Comparison of ENCODE assay signal across 8 cellular contexts in genomic region chr16:2156849-2157224, GRCh38. TPM values are rescaled to one million over a fixed set of nuclear protein-coding genes. Genes with fewer than 3 reads are reported as not detected.
DNase-seq lines count a peak whose midpoint lies in the region; ATAC-seq and TF ChIP-seq lines count a peak whose summit lies in the region.

No MANE protein-coding gene starts in this region.

- ATAC-seq in GM19023 (IDR thresholded peaks at IDR 0.05; ENCODE audit: unreplicated experiment): no peak

- WGBS in esophagus squamous epithelium, 2 donors: 31 to 41% methylated on average over 2 to 5 of the region's 5 CpGs

- DNase-seq in SK-N-MC (ENCODE audit: low read depth, low spot score) (no peak), esophagus squamous epithelium (lab: John Stamatoyannopoulos, UW) (no peak), skeletal muscle cell (ENCODE audit: low read depth) (no peak), erythroblast (lab: John Stamatoyannopoulos, UW) (no peak), DMS79 (lab: John Stamatoyannopoulos, UW) (no peak)
- DNase-seq in central memory CD4-positive, alpha-beta T cell: no peak

- H3K4me3 ChIP-seq in GM12875 (ENCODE audit: low read depth, low read length) (peak overlapping the region; percentile 74), SK-N-MC (peak overlapping the region; percentile 91), esophagus squamous epithelium (peak overlapping the region; percentile 67 to 91 (median 79)), skeletal muscle cell (ENCODE audit: low read depth, low read length) (peak overlapping the region; percentile 88)

- H3K27me3 ChIP-seq in esophagus squamous epithelium: no peaks in the 10 kb centered on the region

- intact Hi-C loops in esophagus squamous epithelium (cut with DNase I): no loop called here

- H3K27ac ChIP-seq in SK-N-MC: no peak overlapping the region
- peak overlapping the region; percentile 92 to 98 (median 95) for H3K27ac ChIP-seq in esophagus squamous epithelium

- H3K4me1 ChIP-seq in esophagus squamous epithelium: peaks cover 82 to 91% (median 84%) of the 10 kb centered on the region in 3 donors

- TF ChIP-seq POLR2A in esophagus squamous epithelium (IDR thresholded peaks at IDR 0.05) (no peak), erythroblast (IDR thresholded peaks at IDR 0.05; ENCODE audit: low read length) (no peak)

- H3K9me3 ChIP-seq in SK-N-MC (ENCODE audit: low read depth, low read length) (no peaks in the 10 kb centered on the region), esophagus squamous epithelium (no peaks in the 10 kb centered on the region)

- peak overlapping the region; percentile 59 for H3K9ac ChIP-seq in SK-N-MC (ENCODE audit: insufficient read length)

- TF ChIP-seq CTCF in GM12875 (IDR thresholded peaks at IDR 0.05; ENCODE audit: borderline replicate concordance, insufficient read depth, low read depth, low read length) (no peak), esophagus squamous epithelium (IDR thresholded peaks at IDR 0.05) (no peak)

- H3K36me3 ChIP-seq in SK-N-MC (ENCODE audit: insufficient read depth, low read length): peaks cover 29% of the 10 kb centered on the region
- peaks cover 0 to 20% (median 0%) of the 10 kb centered on the region in 3 donors for H3K36me3 ChIP-seq in esophagus squamous epithelium

RNA-seq across cellular contexts. Expression of gene TRAF7, which starts 1.3 kb away (rescaled TPM):
- 10 to 100 TPM; 46.9 to 79.6 (median 73.2) TPM for total RNA-seq in esophagus squamous epithelium

RNA-seq across cellular contexts. Expression of gene RAB26, which starts 8.4 kb away (rescaled TPM):
- total RNA-seq in esophagus squamous epithelium: 1 to 10 TPM in 2 of 4 donors, under 1 TPM in 2; 0.26 to 4.2 (median 0.99) TPM

RNA-seq across cellular contexts. Expression of gene PKD1, which starts 21.1 kb away (rescaled TPM):
- 100 to 1,000 TPM in 1 of 4 donors, 10 to 100 TPM in 3; 34.1 to 123 (median 64.1) TPM for total RNA-seq in esophagus squamous epithelium

RNA-seq across cellular contexts. Expression of gene CASKIN1, which starts 39.6 kb away (rescaled TPM):
- under 1 TPM in 2 of 4 donors, not detected in 2; 0.04 to 0.38 TPM for total RNA-seq in esophagus squamous epithelium

RNA-seq across cellular contexts. Expression of gene MLST8, which starts 48.4 kb away (rescaled TPM):
- 10 to 100 TPM; 33.1 to 48.8 (median 42.8) TPM for total RNA-seq in esophagus squamous epithelium
